ENCODE assay signal across 25 cellular contexts in the genomic region with DNA sequence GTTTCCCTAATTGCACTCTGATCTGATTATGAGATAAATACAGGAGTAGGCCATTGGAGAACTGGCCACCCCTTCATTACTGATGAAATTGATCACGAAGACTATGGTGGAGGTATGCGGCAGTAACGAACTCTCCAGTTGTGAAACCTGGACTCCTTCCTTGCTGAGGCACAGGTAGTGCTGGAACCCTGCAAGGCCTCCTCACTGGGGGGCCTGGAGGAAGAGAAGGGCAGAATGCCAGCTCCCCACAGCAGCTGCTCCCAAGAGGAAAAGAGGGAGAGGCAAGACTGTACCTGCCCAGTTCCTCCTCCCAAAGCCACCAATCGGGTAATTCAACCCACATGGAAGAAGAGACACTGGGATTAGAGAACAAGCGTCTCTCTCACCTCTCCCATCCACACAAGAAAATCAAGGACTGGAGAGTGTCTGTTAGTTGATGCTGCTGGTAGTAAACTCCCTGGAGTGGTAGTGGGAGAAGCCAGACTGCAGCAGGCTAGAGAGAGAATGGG.
"Had no signal": no experiment of that assay in that cellular context is flagged by ENCODE, and none has a peak within 500 bp of the region (broad histone marks: within the 10 kb centered on the region; RNA-seq: fewer than 3 reads in every experiment).

No MANE protein-coding gene starts in this region.

- H3K27me3 Mint-ChIP-seq: activated CD4-positive, alpha-beta T cell treated with anti-CD3 and anti-CD28 coated beads, Interleukin-2, amount 10 ng/mL, durations not matched to agents 24 days and 14 days; activated naive CD8-positive, alpha-beta T cell treated with anti-CD3 and anti-CD28 coated beads for 36 hours; central memory CD8-positive, alpha-beta T cell; stimulated activated naive B cell treated with anti-CD40 and anti-IgM and Interleukin-4, amounts not matched to agents 10 μg/mL and 1 μg/mL and 100 μg/mL, for 72 hours had no signal

- H3K4me3 Mint-ChIP-seq: activated CD4-positive, alpha-beta T cell treated with anti-CD3 and anti-CD28 coated beads, Interleukin-2, amount 10 ng/mL, durations not matched to agents 24 days and 14 days; activated CD8-positive, alpha-beta T cell treated with anti-CD3 and anti-CD28 coated beads, Interleukin-2, amount 10 ng/mL, durations not matched to agents 7 days and 5 days; activated naive CD8-positive, alpha-beta T cell treated with anti-CD3 and anti-CD28 coated beads for 36 hours; activated T-cell treated with anti-CD3 and anti-CD28 coated beads, Interleukin-2, amount 50 U/mL, for 72 hours; brain; central memory CD8-positive, alpha-beta T cell; memory B cell; naive thymus-derived CD8-positive, alpha-beta T cell; stimulated activated naive B cell treated with anti-CD40 and anti-IgM and Interleukin-4, amounts not matched to agents 10 μg/mL and 1 μg/mL and 100 μg/mL, for 72 hours had no signal

- H3K36me3 ChIP-seq: esophagus squamous epithelium, left ventricle myocardium inferior, right atrium auricular region, thyroid gland, uterus had no signal

- H3K4me1 Mint-ChIP-seq: activated CD4-positive, alpha-beta T cell treated with anti-CD3 and anti-CD28 coated beads, Interleukin-2, amount 10 ng/mL, durations not matched to agents 24 days and 14 days; activated naive CD8-positive, alpha-beta T cell treated with anti-CD3 and anti-CD28 coated beads for 36 hours; central memory CD8-positive, alpha-beta T cell; naive thymus-derived CD8-positive, alpha-beta T cell; stimulated activated naive B cell treated with anti-CD40 and anti-IgM and Interleukin-4, amounts not matched to agents 10 μg/mL and 1 μg/mL and 100 μg/mL, for 72 hours had no signal

- H3K27ac Mint-ChIP-seq: activated CD4-positive, alpha-beta T cell treated with anti-CD3 and anti-CD28 coated beads, Interleukin-2, amount 10 ng/mL, durations not matched to agents 24 days and 14 days; activated CD8-positive, alpha-beta T cell treated with anti-CD3 and anti-CD28 coated beads, Interleukin-2, amount 10 ng/mL, durations not matched to agents 7 days and 5 days; activated naive CD8-positive, alpha-beta T cell treated with anti-CD3 and anti-CD28 coated beads for 36 hours; activated T-cell treated with anti-CD3 and anti-CD28 coated beads, Interleukin-2, amount 50 U/mL, for 72 hours; brain; memory B cell; naive thymus-derived CD8-positive, alpha-beta T cell; progenitor cell of endocrine pancreas; stimulated activated naive B cell treated with anti-CD40 and anti-IgM and Interleukin-4, amounts not matched to agents 10 μg/mL and 1 μg/mL and 100 μg/mL, for 72 hours had no signal

- FAIRE-seq: kidney had no signal

- H2AFZ ChIP-seq: hepatocyte had no signal

- H3K9me3 ChIP-seq: esophagus squamous epithelium, left ventricle myocardium inferior, right atrium auricular region, thyroid gland, uterus had no signal

- H3K9me3 Mint-ChIP-seq: activated naive CD8-positive, alpha-beta T cell treated with anti-CD3 and anti-CD28 coated beads for 36 hours; activated T-cell treated with anti-CD3 and anti-CD28 coated beads, Interleukin-2, amount 50 U/mL, for 72 hours; central memory CD8-positive, alpha-beta T cell; memory B cell; naive thymus-derived CD8-positive, alpha-beta T cell; stimulated activated naive B cell treated with anti-CD40 and anti-IgM and Interleukin-4, amounts not matched to agents 10 μg/mL and 1 μg/mL and 100 μg/mL, for 72 hours had no signal

- DNase-seq: activated CD4-positive, alpha-beta T cell treated with anti-CD3 and anti-CD28 coated beads, Interleukin-2, amount 10 ng/mL, durations not matched to agents 24 days and 14 days; activated CD4-positive, CD25-positive, alpha-beta regulatory T cell; activated CD8-positive, alpha-beta memory T cell treated with anti-CD3 and anti-CD28 coated beads, Interleukin-2, amount 50 U/mL, for 48 hours; activated CD8-positive, alpha-beta T cell treated with anti-CD3 and anti-CD28 coated beads, Interleukin-2, amount 10 ng/mL, durations not matched to agents 7 days and 5 days; activated gamma-delta T cell; activated naive CD8-positive, alpha-beta T cell treated with anti-CD3 and anti-CD28 coated beads for 36 hours; activated T-cell treated with anti-CD3 and anti-CD28 coated beads, Interleukin-2, amount 50 U/mL, for 72 hours; amygdala; esophagus squamous epithelium; kidney; left ventricle myocardium inferior; naive thymus-derived CD8-positive, alpha-beta T cell; stimulated activated CD4-positive, alpha-beta T cell treated with anti-CD3 and anti-CD28 coated beads, Interleukin-15, amount 100 ng/mL, for 24 hours; stimulated activated CD4-positive, alpha-beta T cell treated with anti-CD3 and anti-CD28 coated beads, Interleukin-4, amount 100 ng/mL, for 1 hour; stimulated activated naive B cell treated with anti-CD40 and anti-IgM and Interleukin-4, amounts not matched to agents 10 μg/mL and 1 μg/mL and 100 μg/mL, for 72 hours; thyroid gland; uterus had no signal

- H3K36me3 Mint-ChIP-seq: activated naive CD8-positive, alpha-beta T cell treated with anti-CD3 and anti-CD28 coated beads for 36 hours; brain; memory B cell; naive thymus-derived CD8-positive, alpha-beta T cell had no signal

- H3K4me1 ChIP-seq: esophagus squamous epithelium, thyroid gland, uterus had no signal

- H3K4me3 ChIP-seq: coronary artery, esophagus squamous epithelium, hepatocyte, left ventricle myocardium inferior, right atrium auricular region, skin epidermis, thyroid gland, uterus had no signal

- H3K27ac ChIP-seq: coronary artery, esophagus squamous epithelium, hepatocyte, left ventricle myocardium inferior, right atrium auricular region, skin epidermis, thyroid gland, uterus had no signal

- H3K4me2 ChIP-seq: hepatocyte had no signal

- H3K27me3 ChIP-seq: esophagus squamous epithelium, hepatocyte, right atrium auricular region, thyroid gland, uterus had no signal

- H3K79me2 ChIP-seq: hepatocyte had no signal
